ENCODE assay signal across 15 cellular contexts in the genomic region with DNA sequence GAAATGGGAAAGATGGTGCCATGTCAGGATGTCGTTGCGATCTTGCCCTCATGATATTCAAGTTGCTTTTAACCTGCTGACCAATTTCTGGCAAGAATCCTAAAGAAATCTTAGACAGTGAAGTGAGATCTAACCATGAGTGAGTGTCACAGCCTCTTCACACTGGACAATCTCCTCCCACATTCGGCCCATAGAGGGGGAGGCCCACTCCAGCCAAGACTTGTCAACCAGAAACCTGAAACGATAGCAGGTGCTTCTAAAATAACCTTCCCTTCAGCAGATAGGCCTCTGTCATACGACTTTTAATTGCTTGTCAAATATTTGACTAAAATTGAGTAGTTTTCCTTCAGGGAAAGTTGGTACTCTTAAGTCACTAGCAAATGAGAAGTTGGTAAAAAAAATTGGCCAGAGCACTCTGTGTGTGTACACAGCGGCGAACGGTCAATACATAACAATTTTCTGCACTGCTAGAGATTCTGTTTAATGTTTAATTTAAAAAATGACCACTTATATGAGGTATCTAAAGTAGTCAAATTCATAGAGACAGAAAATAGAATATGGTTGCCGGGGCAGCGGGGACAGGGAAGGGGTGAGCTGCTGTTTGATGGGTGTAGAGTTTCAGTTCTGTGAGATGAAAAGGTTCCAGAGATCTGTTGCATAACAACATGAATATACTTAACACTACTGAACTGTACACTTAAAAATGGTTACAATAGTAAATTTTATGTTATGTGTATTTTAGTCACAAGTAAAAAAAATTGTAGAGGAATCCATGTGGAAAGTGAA.
A peak's percentile ranks its signal among the peaks of the same experiment; 100 is the strongest.
DNase-seq lines count a peak whose midpoint lies in the region; ATAC-seq and TF ChIP-seq lines count a peak whose summit lies in the region.
"Had no signal": no experiment of that assay in that cellular context is flagged by ENCODE, and none has a peak within 500 bp of the region (broad histone marks: within the 10 kb centered on the region; RNA-seq: fewer than 3 reads in every experiment).

No MANE protein-coding gene starts in this region.

- H3K9me3 Mint-ChIP-seq in natural killer cell: no peaks in the 10 kb centered on the region
- H3K9me3 Mint-ChIP-seq: activated naive CD4-positive, alpha-beta T cell treated with anti-CD3 and anti-CD28 coated beads for 36 hours had no signal

- H3K36me3 ChIP-seq in lung (ENCODE audit: control insufficient read depth in 2 of 2, insufficient read depth in 2 of 2, low read length in 2 of 2): no peaks in the 10 kb centered on the region
- H3K36me3 ChIP-seq: brain microvascular endothelial cell had no signal

- H3K27me3 Mint-ChIP-seq in natural killer cell (ENCODE audit: low read depth in 2 of 2): peaks cover 0 to 4% of the 10 kb centered on the region in 2 donors

- H3K4me3 ChIP-seq in lung: no peak overlapping the region
- H3K4me3 ChIP-seq: smooth muscle cell had no signal

- intact Hi-C loops in natural killer cell (cut with micrococcal nuclease): no loop called here

- no peaks in the 10 kb centered on the region for H3K27me3 ChIP-seq in lung (ENCODE audit: control insufficient read depth, insufficient read depth)
- H3K27me3 ChIP-seq: brain microvascular endothelial cell had no signal

- no peaks in the 10 kb centered on the region for H3K4me1 Mint-ChIP-seq in natural killer cell
- H3K4me1 Mint-ChIP-seq: activated CD8-positive, alpha-beta memory T cell treated with anti-CD3 and anti-CD28 coated beads, Interleukin-2, amount 10 ng/mL, durations not matched to agents 7 days and 5 days; WTC11 had no signal

- no peaks in the 10 kb centered on the region for H3K9me3 ChIP-seq in lung (ENCODE audit: control insufficient read depth in 2 of 2, insufficient read depth in 1 of 2, low read length in 1 of 2)

- H3K4me3 Mint-ChIP-seq in natural killer cell: no peak overlapping the region
- H3K4me3 Mint-ChIP-seq: activated CD8-positive, alpha-beta memory T cell treated with anti-CD3 and anti-CD28 coated beads, Interleukin-2, amount 10 ng/mL, durations not matched to agents 7 days and 5 days; activated naive CD4-positive, alpha-beta T cell treated with anti-CD3 and anti-CD28 coated beads for 36 hours; WTC11 had no signal

- no peak overlapping the region for H3K27ac Mint-ChIP-seq in natural killer cell
- H3K27ac Mint-ChIP-seq: activated CD8-positive, alpha-beta memory T cell treated with anti-CD3 and anti-CD28 coated beads, Interleukin-2, amount 10 ng/mL, durations not matched to agents 7 days and 5 days; activated naive CD4-positive, alpha-beta T cell treated with anti-CD3 and anti-CD28 coated beads for 36 hours; WTC11 had no signal

- H3K4me1 ChIP-seq in lung (ENCODE audit: control insufficient read depth in 2 of 2, insufficient read depth in 2 of 2, low read length in 2 of 2): no peaks in the 10 kb centered on the region

- WGBS in lung, 2 donors: 62 to 77% methylated on average over 10 of the region's 10 CpGs

- peak overlapping the region in 1 of 2 donors; percentile 60 for H3K27ac ChIP-seq in lung (ENCODE audit: low read depth in 1 of 2, low read length in 1 of 2)
- H3K27ac ChIP-seq: brain microvascular endothelial cell had no signal

- TF ChIP-seq CTCF in lung (IDR thresholded peaks at IDR 0.05; ENCODE audit: control extremely low read depth, extremely low read depth) (no peak), natural killer cell (IDR thresholded peaks at IDR 0.05) (no peak)

- DNase-seq in COLO668 (lab: John Stamatoyannopoulos, UW; ENCODE audit: unreplicated experiment): peak; percentile 83
- peak; percentile 53 for DNase-seq in NCI-H1105 treated with DMSO at 0.1 percent for 48 hours (lab: John Stamatoyannopoulos, UW)
- peak; percentile 98 for DNase-seq in NCI-H748 treated with DMSO at 0.1 percent for 48 hours (lab: John Stamatoyannopoulos, UW)
- peak; percentile 48 for DNase-seq in lung (ENCODE audit: low spot score)
- no peak for DNase-seq in activated CD4-positive, alpha-beta T cell treated with anti-CD3 and anti-CD28 coated beads, Interleukin-2, amount 50 U/mL, for 4 hours
- no peak for DNase-seq in GM19238 (ENCODE audit: insufficient read length, low spot score)
- DNase-seq in natural killer cell: no peak
- DNase-seq: activated CD8-positive, alpha-beta memory T cell treated with anti-CD3 and anti-CD28 coated beads, Interleukin-2, amount 10 ng/mL, durations not matched to agents 7 days and 5 days; activated naive CD4-positive, alpha-beta T cell treated with anti-CD3 and anti-CD28 coated beads for 36 hours; brain microvascular endothelial cell; midbrain; occipital lobe had no signal

- ATAC-seq in lung (ENCODE audit: insufficient read depth, low FRiP score): peak; percentile 29
- ATAC-seq in GM19035 (IDR thresholded peaks at IDR 0.05; ENCODE audit: unreplicated experiment): no peak
- no peak for ATAC-seq in natural killer cell
- ATAC-seq: activated CD8-positive, alpha-beta memory T cell treated with anti-CD3 and anti-CD28 coated beads, Interleukin-2, amount 10 ng/mL, durations not matched to agents 7 days and 5 days; WTC11 had no signal

- H3K36me3 Mint-ChIP-seq in natural killer cell: no peaks in the 10 kb centered on the region
- H3K36me3 Mint-ChIP-seq: activated CD8-positive, alpha-beta memory T cell treated with anti-CD3 and anti-CD28 coated beads, Interleukin-2, amount 10 ng/mL, durations not matched to agents 7 days and 5 days; WTC11 had no signal

Comparison
In these comparisons a context has a peak if more than half of its experiments do, and no peak if none do; other contexts are left out.
1. DNase-seq: peak in COLO668 (single experiment), NCI-H1105 treated with DMSO at 0.1 percent for 48 hours (single experiment), NCI-H748 treated with DMSO at 0.1 percent for 48 hours (single experiment) and lung (single experiment); none in activated CD4-positive, alpha-beta T cell treated with anti-CD3 and anti-CD28 coated beads, Interleukin-2, amount 50 U/mL, for 4 hours (0 of 2), GM19238 (single experiment) and natural killer cell (single experiment).